ENCODE assay signal across 8 cellular contexts in genomic region chrX:149525389-149525788, GRCh38. TPM values are rescaled to one million over a fixed set of nuclear protein-coding genes. Genes with fewer than 3 reads are reported as not detected.
DNase-seq lines count a peak whose midpoint lies in the region; ATAC-seq, FAIRE-seq and TF ChIP-seq lines count a peak whose summit lies in the region.
"Not testable (repeated sequence)": the region's sequence is repeated elsewhere in the genome, so short reads cannot be mapped to it uniquely, and the experiment has no call there.

No MANE protein-coding gene starts in this region.

- DNase-seq in GM12865 (ENCODE audit: low read depth) (peak; percentile 82), HL-60 (ENCODE audit: low read depth in 1 of 2, low spot score in 1 of 2) (peak; percentile 47 to 87), NOMO-1 treated with dmso at 0.1 percent for 144 hours (lab: John Stamatoyannopoulos, UW; ENCODE audit: unreplicated experiment) (peak; percentile 26), memory B cell (ENCODE audit: low spot score in 2 of 2) (peak in 1 of 2 donors; percentile 30)
- DNase-seq in GM23338 (ENCODE audit: low spot score), result not testable (repeated sequence)
- peak; percentile 89 for DNase-seq in activated CD4-positive, alpha-beta T cell treated with anti-CD3 and anti-CD28 coated beads, Interleukin-2, amount 10 ng/mL, durations not matched to agents 24 days and 14 days
- peak; percentile 43 to 79 for DNase-seq in stimulated activated naive CD8-positive, alpha-beta T cell treated with anti-CD3 and anti-CD28 coated beads, Interleukin-15, amount 100 ng/mL, for 72 hours

- not testable (repeated sequence) for H3K27me3 ChIP-seq in GM23338 (ENCODE audit: insufficient read depth); HL-60 (ENCODE audit: insufficient read depth, poor library complexity, severe bottlenecking)

- not testable (repeated sequence) for H3K4me3 ChIP-seq in GM12865 (ENCODE audit: low read depth, low read length); GM23338; HL-60 (replicated peaks; ENCODE audit: insufficient read depth, low read length)

- H3K4me1 ChIP-seq in GM23338 (ENCODE audit: insufficient read depth), result not testable (repeated sequence)

- not testable (repeated sequence) for H3F3A ChIP-seq in GM23338 (replicated peaks; ENCODE audit: low read depth)

- not testable (repeated sequence) for H3K9me3 Mint-ChIP-seq in GM23338; activated CD4-positive, alpha-beta T cell treated with anti-CD3 and anti-CD28 coated beads, Interleukin-2, amount 10 ng/mL, durations not matched to agents 24 days and 14 days; memory B cell; stimulated activated naive CD8-positive, alpha-beta T cell treated with anti-CD3 and anti-CD28 coated beads, Interleukin-15, amount 100 ng/mL, for 72 hours

- H3K4me2 ChIP-seq in GM23338, result not testable (repeated sequence)

- FAIRE-seq in colon (lab: Jason Lieb, UNC), result peak; percentile 10

- H3K27ac ChIP-seq in GM23338 (ENCODE audit: low read depth), result not testable (repeated sequence)
- H3K27ac ChIP-seq in HL-60 (replicated peaks), result peak overlapping the region; percentile 88

- peaks cover 12% of the 10 kb centered on the region; the same call in 2 of the 3 replicates for H3K4me1 Mint-ChIP-seq in GM23338
- peaks cover 30% of the 10 kb centered on the region for H3K4me1 Mint-ChIP-seq in activated CD4-positive, alpha-beta T cell treated with anti-CD3 and anti-CD28 coated beads, Interleukin-2, amount 10 ng/mL, durations not matched to agents 24 days and 14 days
- H3K4me1 Mint-ChIP-seq in memory B cell, result not testable (repeated sequence)
- H3K4me1 Mint-ChIP-seq in stimulated activated naive CD8-positive, alpha-beta T cell treated with anti-CD3 and anti-CD28 coated beads, Interleukin-15, amount 100 ng/mL, for 72 hours, result peaks cover 38% of the 10 kb centered on the region

- H3K27me3 Mint-ChIP-seq in GM23338 (ENCODE audit: insufficient read depth, low read depth, poor library complexity); activated CD4-positive, alpha-beta T cell treated with anti-CD3 and anti-CD28 coated beads, Interleukin-2, amount 10 ng/mL, durations not matched to agents 24 days and 14 days; memory B cell; stimulated activated naive CD8-positive, alpha-beta T cell treated with anti-CD3 and anti-CD28 coated beads, Interleukin-15, amount 100 ng/mL, for 72 hours: not testable (repeated sequence)

- TF ChIP-seq CTCF in GM12865 (IDR thresholded peaks at IDR 0.05; ENCODE audit: insufficient read depth, low read depth, low read length, missing control alignments); GM23338 (conservative IDR thresholded peaks at IDR 0.05; ENCODE audit: low read depth in 2 of 2); HL-60 (IDR thresholded peaks at IDR 0.05; ENCODE audit: insufficient read depth, low read length): not testable (repeated sequence)

- intact Hi-C loops in activated CD4-positive, alpha-beta T cell treated with anti-CD3 and anti-CD28 coated beads, Interleukin-2, amount 10 ng/mL, durations not matched to agents 24 days and 14 days (cut with micrococcal nuclease), result loop anchor here (10.0 kb wide), 1 partner anchor 1369 kb away; the partner anchor contains the start of gene CD99L2

- not testable (repeated sequence) for H3K79me2 ChIP-seq in GM23338 (replicated peaks; ENCODE audit: insufficient read depth)

- not testable (repeated sequence) for H2AFZ ChIP-seq in GM23338

- not testable (repeated sequence) for H3K36me3 ChIP-seq in GM23338 (ENCODE audit: insufficient read depth)

- not testable (repeated sequence) for H3K9me2 ChIP-seq in GM23338 (ENCODE audit: insufficient read depth)

- not testable (repeated sequence) for H3K4me3 Mint-ChIP-seq in GM23338; activated CD4-positive, alpha-beta T cell treated with anti-CD3 and anti-CD28 coated beads, Interleukin-2, amount 10 ng/mL, durations not matched to agents 24 days and 14 days; memory B cell
- peak overlapping the region; percentile 35 to 72 for H3K4me3 Mint-ChIP-seq in stimulated activated naive CD8-positive, alpha-beta T cell treated with anti-CD3 and anti-CD28 coated beads, Interleukin-15, amount 100 ng/mL, for 72 hours

- H4K20me1 ChIP-seq in GM23338 (replicated peaks; ENCODE audit: insufficient read depth), result not testable (repeated sequence)

- H3K27ac Mint-ChIP-seq in GM23338; stimulated activated naive CD8-positive, alpha-beta T cell treated with anti-CD3 and anti-CD28 coated beads, Interleukin-15, amount 100 ng/mL, for 72 hours: not testable (repeated sequence)
- peak overlapping the region; percentile 82 for H3K27ac Mint-ChIP-seq in activated CD4-positive, alpha-beta T cell treated with anti-CD3 and anti-CD28 coated beads, Interleukin-2, amount 10 ng/mL, durations not matched to agents 24 days and 14 days
- peak overlapping the region; percentile 87 for H3K27ac Mint-ChIP-seq in memory B cell

- peak; percentile 75 for ATAC-seq in GM23338
- ATAC-seq in memory B cell (ENCODE audit: low read depth), result peak; percentile 87
- ATAC-seq in stimulated activated naive CD8-positive, alpha-beta T cell treated with anti-CD3 and anti-CD28 coated beads, Interleukin-15, amount 100 ng/mL, for 72 hours, result peak; percentile 94

- H3K36me3 Mint-ChIP-seq in GM23338 (ENCODE audit: low read depth); activated CD4-positive, alpha-beta T cell treated with anti-CD3 and anti-CD28 coated beads, Interleukin-2, amount 10 ng/mL, durations not matched to agents 24 days and 14 days (ENCODE audit: low read depth); memory B cell: not testable (repeated sequence)

RNA-seq across cellular contexts. Expression of gene EOLA1, which starts 15.4 kb away (rescaled TPM):
- 2.5 and 4.0 TPM in 2 replicates for total RNA-seq in GM23338 (2014; rRNA removed; shearing (Covaris generic))
- 2.6 and 3.3 TPM in 2 replicates for polyA plus RNA-seq in GM23338 (2016; fragmentation: Nextera tagmentation; extraction: Ambion mirVana)
- 24.8 and 28.6 TPM in 2 replicates for total RNA-seq in activated CD4-positive, alpha-beta T cell treated with anti-CD3 and anti-CD28 coated beads, Interleukin-2, amount 10 ng/mL, durations not matched to agents 24 days and 14 days

RNA-seq across cellular contexts. Expression of gene IDS, which starts 20.3 kb away (rescaled TPM):
- 12.3 and 12.4 TPM in 2 replicates for total RNA-seq in GM23338 (2014; rRNA removed; shearing (Covaris generic))
- 8.2 and 8.6 TPM in 2 replicates for polyA plus RNA-seq in GM23338 (2016; fragmentation: Nextera tagmentation; extraction: Ambion mirVana)
- total RNA-seq in activated CD4-positive, alpha-beta T cell treated with anti-CD3 and anti-CD28 coated beads, Interleukin-2, amount 10 ng/mL, durations not matched to agents 24 days and 14 days, result 43.9 and 44.9 TPM in 2 replicates

RNA-seq across cellular contexts. Expression of gene HSFX3, which starts 24.3 kb away (rescaled TPM):
- not detected in 2 replicates for total RNA-seq in GM23338 (2014; rRNA removed; shearing (Covaris generic))
- polyA plus RNA-seq in GM23338 (2016; fragmentation: Nextera tagmentation; extraction: Ambion mirVana), result not detected in 2 replicates
- total RNA-seq in activated CD4-positive, alpha-beta T cell treated with anti-CD3 and anti-CD28 coated beads, Interleukin-2, amount 10 ng/mL, durations not matched to agents 24 days and 14 days, result not detected in 2 replicates
